9 cellular contexts compared by ENCODE assay signal in genomic region chr1:204983881-204984280, GRCh38. TPM values are rescaled to one million over a fixed set of nuclear protein-coding genes. Genes with fewer than 3 reads are reported as not detected.
"Had no signal": no experiment of that assay in that cellular context is flagged by ENCODE, and none has a peak within 500 bp of the region (broad histone marks: within the 10 kb centered on the region; RNA-seq: fewer than 3 reads in every experiment).

No MANE protein-coding gene starts in this region.

- FAIRE-seq: H1, H54, HepG2 had no signal

- H2AFZ ChIP-seq: GM23338 had no signal

- H3K27ac ChIP-seq: HL-60 had no signal

- ATAC-seq: GM23338, HepG2 had no signal

- H3K4me3 Mint-ChIP-seq: GM23338, H9 had no signal

- H3K4me3 ChIP-seq: GM23338 had no signal

- H3K4me2 ChIP-seq: GM23338 had no signal

- DNase-seq: H9, HCEC 1CT had no signal

- H3K27ac Mint-ChIP-seq: GM23338, H9, IgD-negative memory B cell had no signal

- H3K9me3 Mint-ChIP-seq: GM23338, H9, IgD-negative memory B cell had no signal

RNA-seq across cellular contexts. Expression of gene CNTN2, which starts 59.1 kb away (rescaled TPM):
- total RNA-seq: HepG2, HT1080 had no signal
- polyA plus RNA-seq: HepG2, IgD-negative memory B cell had no signal
